36 cellular contexts compared by ENCODE assay signal in the genomic region with DNA sequence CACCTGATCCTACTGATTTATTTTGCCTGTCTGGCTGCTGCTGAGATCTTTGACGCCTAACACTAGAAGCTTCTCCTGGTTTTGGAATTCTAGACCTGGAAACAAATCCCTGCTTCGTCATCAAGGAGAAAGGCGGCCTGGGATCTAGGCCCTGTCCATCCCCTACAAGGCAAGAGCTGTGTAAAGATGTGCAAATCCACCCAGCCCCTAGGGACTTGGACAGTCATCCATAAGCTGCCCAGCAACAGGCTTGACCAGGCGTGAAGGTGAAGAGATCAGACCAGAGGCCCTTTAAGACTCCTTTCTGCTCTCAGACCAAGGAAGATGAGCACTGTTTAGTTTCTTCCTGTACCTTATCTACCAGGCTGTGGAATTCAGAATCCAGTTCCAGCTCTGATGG. TPM values are rescaled to one million over a fixed set of nuclear protein-coding genes. Genes with fewer than 3 reads are reported as not detected.
DNase-seq lines count a peak whose midpoint lies in the region; ATAC-seq, FAIRE-seq and TF ChIP-seq lines count a peak whose summit lies in the region.
"Had no signal": no experiment of that assay in that cellular context is flagged by ENCODE, and none has a peak within 500 bp of the region (broad histone marks: within the 10 kb centered on the region; RNA-seq: fewer than 3 reads in every experiment).

No MANE protein-coding gene starts in this region.

- no peak overlapping the region for H2AK5ac ChIP-seq in neuronal stem cell (ENCODE audit: low read depth, low read length)

- RAD21 ChIA-PET in GM12878 (lab: Charles Lee; ENCODE audit: unreplicated experiment) = no interaction called here

- ATAC-seq in activated CD8-positive, alpha-beta memory T cell treated with anti-CD3 and anti-CD28 coated beads, Interleukin-2, amount 10 ng/mL, durations not matched to agents 7 days and 5 days = no peak
- ATAC-seq in GM12878 (0 out of 3 replicates have a peak, but pooled peaks have one; percentile 23), GM19455 (IDR thresholded peaks at IDR 0.05; ENCODE audit: unreplicated experiment) (no peak), GM18502 (IDR thresholded peaks at IDR 0.05; ENCODE audit: poor library complexity, unreplicated experiment) (no peak)
- ATAC-seq: HepG2, left ventricle myocardium superior had no signal

- no peaks in the 10 kb centered on the region for H3K9me3 ChIP-seq in GM12878 (replicated peaks; ENCODE audit: control insufficient read depth, insufficient read depth, low read length)
- H3K9me3 ChIP-seq in neuronal stem cell (replicated peaks in 1 of 2; ENCODE audit: control insufficient read depth in 2 of 2, insufficient read depth in 1 of 2, low read depth in 1 of 2, low read length in 2 of 2) = no peaks in the 10 kb centered on the region
- H3K9me3 ChIP-seq: neutrophil, sigmoid colon, SJSA1, transverse colon had no signal

- no peak overlapping the region for H3K4ac ChIP-seq in neuronal stem cell (ENCODE audit: low read length)

- H3K4me1 Mint-ChIP-seq in activated CD8-positive, alpha-beta memory T cell treated with anti-CD3 and anti-CD28 coated beads, Interleukin-2, amount 10 ng/mL, durations not matched to agents 7 days and 5 days = peaks cover 8% of the 10 kb centered on the region
- H3K4me1 Mint-ChIP-seq: mesothelial cell of epicardium had no signal

- TF ChIP-seq RAD21 in GM12878 (IDR thresholded peaks at IDR 0.05; ENCODE audit: insufficient read depth, low read depth, low read length) = no peak

- H3K79me1 ChIP-seq in neuronal stem cell (ENCODE audit: low read depth, low read length) = peaks cover 1% of the 10 kb centered on the region

- 79% methylated on average over 4 of the region's 4 CpGs for WGBS in GM12878 (ENCODE audit: insufficient coverage, insufficient replicate concordance, low lambda C conversion rate, missing lambda C conversion rate)
- no CpG with 5 or more reads among the region's 4 CpGs for WGBS in neuronal stem cell (ENCODE audit: extremely low coverage in 2 of 2, insufficient read length in 2 of 2, insufficient replicate concordance in 1 of 2), 2 donors

- FAIRE-seq in GM12878 (lab: Jason Lieb, UNC) = no peak
- FAIRE-seq: astrocyte, D721Med, HepG2, keratinocyte had no signal

- H4K91ac ChIP-seq in neuronal stem cell (ENCODE audit: low read depth, low read length, poor library complexity) = no peak overlapping the region

- H2BK5ac ChIP-seq in neuronal stem cell (ENCODE audit: low read length) = peak overlapping the region; percentile 0

- TF ChIP-seq EP300 in GM12878 (IDR thresholded peaks at IDR 0.05; ENCODE audit: borderline replicate concordance in 1 of 2, control insufficient read depth in 1 of 2, low read depth in 2 of 2, low read length in 2 of 2) = no peak

- no peak for TF ChIP-seq CTCF in GM12878 (IDR thresholded peaks at IDR 0.05 in 2 of 3, conservative IDR thresholded peaks at IDR 0.05 in 1 of 3; ENCODE audit: control insufficient read depth in 2 of 3, extremely low read depth in 1 of 3, insufficient read depth in 1 of 3, low read depth in 3 of 3, low read length in 3 of 3)

- H3K27me3 ChIP-seq in GM12878 (replicated peaks in 1 of 2; ENCODE audit: control insufficient read depth in 2 of 2, insufficient read depth in 2 of 2, low read length in 1 of 2) (no peaks in the 10 kb centered on the region), neuronal stem cell (ENCODE audit: control insufficient read depth in 3 of 3, insufficient read depth in 3 of 3, low read depth in 1 of 3, low read length in 3 of 3) (no peaks in the 10 kb centered on the region)
- H3K27me3 ChIP-seq: cardiac muscle cell, neutrophil, sigmoid colon, SJSA1, transverse colon had no signal

- intact Hi-C loops in GM12878 (cut with micrococcal nuclease; ENCODE audit: unreplicated experiment) = no loop called here

- SMC1A ChIA-PET in GM12878 (lab: Charles Lee; ENCODE audit: uncharacterized antibody, unreplicated experiment) = no interaction called here

- H3K4me1 ChIP-seq in GM12878 (ENCODE audit: control insufficient read depth, insufficient read depth, low read length) (peaks cover 9% of the 10 kb centered on the region), neuronal stem cell (ENCODE audit: control insufficient read depth in 2 of 2, insufficient read depth in 1 of 2, low read depth in 1 of 2, low read length in 2 of 2) (peaks cover under 1 to 4% of the 10 kb centered on the region in 2 donors)
- H3K4me1 ChIP-seq: sigmoid colon, transverse colon had no signal

- CTCF ChIA-PET in activated CD8-positive, alpha-beta memory T cell treated with anti-CD3 and anti-CD28 coated beads, Interleukin-2, amount 10 ng/mL, durations not matched to agents 7 days and 5 days (lab: Charles Lee) = no interaction called here
- CTCF ChIA-PET in GM12878 (lab: Yijun Ruan, JAX) = interaction anchor here (0.8 kb wide), 1 partner anchor 8 kb away, joined by 3 read pairs; no protein-coding TSS in a partner anchor

- H4K20me1 ChIP-seq in GM12878 (ENCODE audit: control insufficient read depth, insufficient read depth) = no peaks in the 10 kb centered on the region

- H3K9me3 Mint-ChIP-seq in activated CD8-positive, alpha-beta memory T cell treated with anti-CD3 and anti-CD28 coated beads, Interleukin-2, amount 10 ng/mL, durations not matched to agents 7 days and 5 days (ENCODE audit: low read depth) = no peaks in the 10 kb centered on the region
- H3K9me3 Mint-ChIP-seq: activated B cell treated with CpG ODN at 0.5 μM for 24 hours; activated naive CD8-positive, alpha-beta T cell treated with anti-CD3 and anti-CD28 coated beads, Interleukin-2, amount 50 U/mL, for 24 hours; CD4-positive, alpha-beta T cell had no signal

- DNase-seq in activated CD8-positive, alpha-beta memory T cell treated with anti-CD3 and anti-CD28 coated beads for 24 hours = peak; percentile 21
- no peak for DNase-seq in activated CD8-positive, alpha-beta memory T cell treated with anti-CD3 and anti-CD28 coated beads, Interleukin-2, amount 10 ng/mL, durations not matched to agents 7 days and 5 days
- DNase-seq in GM12878 (ENCODE audit: low read depth, low spot score) (no peak), neuronal stem cell (ENCODE audit: low spot score) (no peak), LoVo (ENCODE audit: low spot score) (no peak)
- DNase-seq in activated naive CD4-positive, alpha-beta T cell treated with Interleukin-2 at 50 U/mL for 16 hours = no peak
- DNase-seq: 8988T; activated B cell treated with CpG ODN at 0.5 μM for 24 hours; activated naive CD8-positive, alpha-beta T cell treated with anti-CD3 and anti-CD28 coated beads, Interleukin-2, amount 50 U/mL, for 24 hours; activated T-cell treated with anti-CD3 and anti-CD28 coated beads, Interleukin-2, amount 50 U/mL, for 48 hours; CD4-positive, alpha-beta T cell; cortex of kidney; effector memory CD4-positive, alpha-beta T cell; GF-D8; Karpas-422; left ventricle myocardium superior; NCI-H1048; NCI-H187 treated with DMSO at 0.1 percent for 48 hours; NCI-H2171 treated with DMSO at 0.1 percent for 48 hours; NCI-H510A; RPMI8226; sigmoid colon; stimulated activated CD4-positive, alpha-beta T cell treated with anti-CD3 and anti-CD28 coated beads, Interleukin-4, amount 100 ng/mL, for 1 hour; transverse colon had no signal

- H3K4me3 Mint-ChIP-seq in activated CD8-positive, alpha-beta memory T cell treated with anti-CD3 and anti-CD28 coated beads, Interleukin-2, amount 10 ng/mL, durations not matched to agents 7 days and 5 days = no peak overlapping the region
- H3K4me3 Mint-ChIP-seq: activated naive CD8-positive, alpha-beta T cell treated with anti-CD3 and anti-CD28 coated beads, Interleukin-2, amount 50 U/mL, for 24 hours; CD4-positive, alpha-beta T cell; mesothelial cell of epicardium had no signal

- no peak overlapping the region for H2AFZ ChIP-seq in GM12878 (ENCODE audit: control insufficient read depth, low read depth, low read length)
- H2AFZ ChIP-seq in neuronal stem cell (ENCODE audit: low read length) = no peak overlapping the region

- in situ Hi-C loops in GM12878 (cut with MboI) = no loop called here

- no peak for TF ChIP-seq POLR2A in GM12878 (IDR thresholded peaks at IDR 0.05; ENCODE audit: low read depth, low read length)

- H3K14ac ChIP-seq in neuronal stem cell (ENCODE audit: low read length) = no peak overlapping the region

- no peak overlapping the region for H3K4me2 ChIP-seq in GM12878 (ENCODE audit: control insufficient read depth, insufficient read depth)
- no peak overlapping the region for H3K4me2 ChIP-seq in neuronal stem cell (ENCODE audit: insufficient read depth, low read length, poor library complexity, severe bottlenecking)

- no peak overlapping the region for H2BK12ac ChIP-seq in neuronal stem cell (ENCODE audit: low read length)

- no peaks in the 10 kb centered on the region for H3K79me2 ChIP-seq in GM12878 (ENCODE audit: control insufficient read depth, insufficient read depth, low read length)

- BruUV-seq in GM12878 (replicated peaks; lab: Mats Ljungman, UMichigan) = no TSS peak

- H3K36me3 ChIP-seq in GM12878 (ENCODE audit: control insufficient read depth in 2 of 2, insufficient read depth in 2 of 2, low read length in 1 of 2) (no peaks in the 10 kb centered on the region), neuronal stem cell (replicated peaks in 1 of 2; ENCODE audit: control insufficient read depth in 2 of 2, insufficient read depth in 2 of 2, low read length in 2 of 2) (peaks cover 0 to 7% of the 10 kb centered on the region in 2 donors)
- H3K36me3 ChIP-seq: cardiac muscle cell, neutrophil, SJSA1, transverse colon had no signal

- H3K4me3 ChIP-seq in GM12878 (no peak overlapping the region), neuronal stem cell (ENCODE audit: low read length in 2 of 2) (no peak overlapping the region)
- H3K4me3 ChIP-seq: cardiac muscle cell, sigmoid colon, SJSA1, transverse colon had no signal

- no peak overlapping the region for H4K8ac ChIP-seq in neuronal stem cell (ENCODE audit: low read depth, low read length)

- no peak overlapping the region for H3K27ac ChIP-seq in GM12878 (ENCODE audit: control insufficient read depth, insufficient read depth)
- no peak overlapping the region for H3K27ac ChIP-seq in neuronal stem cell (replicated peaks; ENCODE audit: low read length)
- H3K27ac ChIP-seq: cardiac muscle cell, epithelial cell of prostate, neutrophil, sigmoid colon, SJSA1, transverse colon had no signal

- H3K27ac Mint-ChIP-seq in activated CD8-positive, alpha-beta memory T cell treated with anti-CD3 and anti-CD28 coated beads, Interleukin-2, amount 10 ng/mL, durations not matched to agents 7 days and 5 days = no peak overlapping the region
- H3K27ac Mint-ChIP-seq: activated naive CD8-positive, alpha-beta T cell treated with anti-CD3 and anti-CD28 coated beads, Interleukin-2, amount 50 U/mL, for 24 hours; mesothelial cell of epicardium; progenitor cell of endocrine pancreas had no signal

- no peak overlapping the region for H3K9ac ChIP-seq in GM12878 (ENCODE audit: control insufficient read depth, insufficient read depth, low read length)
- H3K9ac ChIP-seq in neuronal stem cell (ENCODE audit: low read depth, low read length, poor library complexity) = no peak overlapping the region

- no peak overlapping the region for H2BK120ac ChIP-seq in neuronal stem cell (ENCODE audit: low read depth, low read length)

- no peak overlapping the region for H2BK15ac ChIP-seq in neuronal stem cell (ENCODE audit: low read length)

- H3K27me3 Mint-ChIP-seq in activated CD8-positive, alpha-beta memory T cell treated with anti-CD3 and anti-CD28 coated beads, Interleukin-2, amount 10 ng/mL, durations not matched to agents 7 days and 5 days = no peaks in the 10 kb centered on the region
- H3K27me3 Mint-ChIP-seq: activated B cell treated with CpG ODN at 0.5 μM for 24 hours; activated naive CD8-positive, alpha-beta T cell treated with anti-CD3 and anti-CD28 coated beads, Interleukin-2, amount 50 U/mL, for 24 hours; CD4-positive, alpha-beta T cell; progenitor cell of endocrine pancreas had no signal

- POLR2A ChIA-PET in GM12878 (lab: Charles Lee) = no interaction called here

- H3K18ac ChIP-seq in neuronal stem cell (ENCODE audit: low read length) = no peak overlapping the region

- H3K23ac ChIP-seq in neuronal stem cell (ENCODE audit: low read depth, low read length, poor library complexity) = no peak overlapping the region

- no peaks in the 10 kb centered on the region for H3K36me3 Mint-ChIP-seq in activated CD8-positive, alpha-beta memory T cell treated with anti-CD3 and anti-CD28 coated beads, Interleukin-2, amount 10 ng/mL, durations not matched to agents 7 days and 5 days

RNA-seq across cellular contexts. Expression of a gene that starts 32.2 kb away (rescaled TPM):
- 10 to 100 TPM; 22.5 to 23.8 TPM for total RNA-seq in activated CD8-positive, alpha-beta memory T cell treated with anti-CD3 and anti-CD28 coated beads, Interleukin-2, amount 10 ng/mL, durations not matched to agents 7 days and 5 days
- total RNA-seq in GM12878 (2013; cell fraction: nucleolus; rRNA removed) = 24.3 and 38.0 TPM in 2 replicates
- 21.2 and 21.8 TPM in 2 replicates for total RNA-seq in GM12878 (2014; rRNA removed)
- 10.9 and 12.5 TPM in 2 replicates for total RNA-seq in GM12878 (2014; rRNA removed; fragmentation: Illumina TruSeq; extraction: Trizol)
- total RNA-seq in GM12878 (2021) = 25.7 and 27.1 TPM in 2 replicates
- polyA plus RNA-seq in GM12878 (2011; ENCODE audit: low read depth) = 11.7 TPM
- 14.9 and 26.3 TPM in 2 replicates for polyA plus RNA-seq in GM12878 (2011; rRNA removed)
- polyA plus RNA-seq in GM12878 (2011; cell fraction: cytosol; rRNA removed) = 39.2 and 43.6 TPM in 2 replicates
- 117 and 124 TPM in 2 replicates for polyA plus RNA-seq in GM12878 (2011; cell fraction: nucleus; rRNA removed)
- polyA plus RNA-seq in GM12878 (2012) = 18.3 and 18.8 TPM in 2 replicates
- 14.5 and 19.4 TPM in 2 replicates for polyA plus RNA-seq in GM12878 (2014; fragmentation: Illumina TruSeq; extraction: Trizol)
- polyA plus RNA-seq in GM12878 (2014; fragmentation: Nextera tagmentation; extraction: Ambion mirVana) = 10 to 100 TPM in 1 of 2 experiments, 1 to 10 TPM in 1; 8.3 to 13.9 TPM
- polyA plus RNA-seq in GM12878 (2014; rRNA removed) = 29.5 and 35.1 TPM in 2 replicates
- polyA plus RNA-seq in GM12878 (2016; fragmentation: Nextera tagmentation; extraction: Ambion mirVana) = 10 to 100 TPM; 10.1 to 11.0 TPM
- 22.0 and 33.0 TPM in 2 replicates for polyA minus RNA-seq in GM12878 (2011; rRNA and poly(A)+ RNA removed)
- 10.9 and 11.5 TPM in 2 replicates for polyA minus RNA-seq in GM12878 (2011; cell fraction: cytosol; rRNA and poly(A)+ RNA removed)
- 16.8 and 31.4 TPM in 2 replicates for polyA minus RNA-seq in GM12878 (2011; cell fraction: nucleus; rRNA and poly(A)+ RNA removed)
- 46.4 TPM for polyA plus RNA-seq in neuronal stem cell (2013, experiment 1 of 2)
- polyA plus RNA-seq in neuronal stem cell (2013, experiment 2 of 2) = 47.5 TPM
